In genomic region chr15:65414841-65415621, GRCh38 we compare ENCODE assay signal across 9 cellular contexts. TPM values are rescaled to one million over a fixed set of nuclear protein-coding genes. Genes with fewer than 3 reads are reported as not detected.
DNase-seq lines count a peak whose midpoint lies in the region; ATAC-seq and TF ChIP-seq lines count a peak whose summit lies in the region.
"Had no signal": no experiment of that assay in that cellular context is flagged by ENCODE, and none has a peak within 500 bp of the region (broad histone marks: within the 10 kb centered on the region; RNA-seq: fewer than 3 reads in every experiment).

No MANE protein-coding gene starts in this region.

- H3K9me3 ChIP-seq in effector memory CD4-positive, alpha-beta T cell (ENCODE audit: control insufficient read depth, low read length): no peaks in the 10 kb centered on the region
- H3K9me3 ChIP-seq: thoracic aorta had no signal

- TF ChIP-seq CTCF in HFFc6 (IDR thresholded peaks at IDR 0.05): no peak

- H3K36me3 Mint-ChIP-seq in HFFc6 (ENCODE audit: low read depth): peaks cover 1% of the 10 kb centered on the region; the same call in 1 of the 2 replicates

- peaks cover 4% of the 10 kb centered on the region for H3K27me3 ChIP-seq in effector memory CD4-positive, alpha-beta T cell (replicated peaks; ENCODE audit: control insufficient read depth, insufficient read depth, low read length, poor library complexity, severe bottlenecking)

- no peaks in the 10 kb centered on the region for H3K9me3 Mint-ChIP-seq in HFFc6

- DNase-seq in ELF-1 (ENCODE audit: low read depth, low spot score): peak; percentile 94
- peak; percentile 93 for DNase-seq in NCI-H69 (lab: John Stamatoyannopoulos, UW)
- DNase-seq in globus pallidus (ENCODE audit: low spot score): peak; percentile 65
- DNase-seq in nucleus accumbens (lab: John Stamatoyannopoulos, UW): peak in 34 of 56 donors; percentile 4 to 66 (median 24)
- DNase-seq in HFFc6: no peak
- DNase-seq in effector memory CD4-positive, alpha-beta T cell: no peak
- no peak for DNase-seq in NCI-H128 (lab: John Stamatoyannopoulos, UW; ENCODE audit: unreplicated experiment)

- no peak for ATAC-seq in GM18517 (IDR thresholded peaks at IDR 0.05; ENCODE audit: unreplicated experiment)

- H3K4me1 ChIP-seq in effector memory CD4-positive, alpha-beta T cell (ENCODE audit: control insufficient read depth, insufficient read depth, low read length, poor library complexity, severe bottlenecking): no peaks in the 10 kb centered on the region

- H3K36me3 ChIP-seq in effector memory CD4-positive, alpha-beta T cell (ENCODE audit: control insufficient read depth, insufficient read depth, low read length): no peaks in the 10 kb centered on the region
- H3K36me3 ChIP-seq: thoracic aorta had no signal

- H3K4me1 Mint-ChIP-seq in HFFc6 (ENCODE audit: low read depth): peaks cover 7% of the 10 kb centered on the region

- no peak overlapping the region for H3K27ac Mint-ChIP-seq in HFFc6

- peaks cover 31% of the 10 kb centered on the region for H3K27me3 Mint-ChIP-seq in HFFc6 (ENCODE audit: insufficient read depth)

- H3K4me3 ChIP-seq in effector memory CD4-positive, alpha-beta T cell (ENCODE audit: insufficient read depth, low read depth, low read length, poor library complexity, severe bottlenecking): no peak overlapping the region
- H3K4me3 ChIP-seq: thoracic aorta had no signal

- H3K27ac ChIP-seq in effector memory CD4-positive, alpha-beta T cell (ENCODE audit: insufficient read depth, low read length, poor library complexity, severe bottlenecking): no peak overlapping the region
- H3K27ac ChIP-seq: thoracic aorta had no signal

- no peak overlapping the region for H3K4me3 Mint-ChIP-seq in HFFc6

RNA-seq across cellular contexts. Expression of gene IGDCC4, which starts 7.7 kb away (rescaled TPM):
- under 1 TPM; 0.07 to 0.72 (median 0.55) TPM for total RNA-seq in HFFc6 (2021; fragmentation: NEBNext Ultra II Directional; extraction: Animal tissue kit (Norgen Biotek cat#: 25700))

RNA-seq across cellular contexts. Expression of gene IGDCC3, which starts 37.2 kb away (rescaled TPM):
- not detected for total RNA-seq in HFFc6 (2021; fragmentation: NEBNext Ultra II Directional; extraction: Animal tissue kit (Norgen Biotek cat#: 25700))
- total RNA-seq: thoracic aorta had no signal

Comparison
In these comparisons a context has a peak if more than half of its experiments do, and no peak if none do; other contexts are left out.
1. DNase-seq: peak in ELF-1 (single experiment), NCI-H69 (single experiment), globus pallidus (single experiment) and nucleus accumbens (34 of 56); none in HFFc6 (single experiment), effector memory CD4-positive, alpha-beta T cell (0 of 3) and NCI-H128 (single experiment).